In genomic region chr5:134084570-134084969, GRCh38 we compare ENCODE assay signal across 18 cellular contexts. TPM values are rescaled to one million over a fixed set of nuclear protein-coding genes. Genes with fewer than 3 reads are reported as not detected.
DNase-seq lines count a peak whose midpoint lies in the region; ATAC-seq and TF ChIP-seq lines count a peak whose summit lies in the region.
"Had no signal": no experiment of that assay in that cellular context is flagged by ENCODE, and none has a peak within 500 bp of the region (broad histone marks: within the 10 kb centered on the region; RNA-seq: fewer than 3 reads in every experiment).

No MANE protein-coding gene starts in this region.

- POLR2A ChIA-PET in activated CD8-positive, alpha-beta T cell treated with anti-CD3 and anti-CD28 coated beads, Interleukin-2, amount 10 ng/mL, durations not matched to agents 7 days and 5 days (lab: Charles Lee) = interaction anchor here (0.5 to 1.0 kb wide), 3 partner anchors 11 to 445 kb away, joined by 3 to 6 read pairs (median 3); no protein-coding TSS in a partner anchor
- POLR2A ChIA-PET in activated CD8-positive, alpha-beta T cell treated with anti-CD3 and anti-CD28 coated beads for 36 hours (lab: Charles Lee) = interaction anchor here (0.9 to 3.7 kb wide), 6 partner anchors 15 to 50 kb away, joined by 3 to 20 read pairs (median 4); no protein-coding TSS in a partner anchor
- POLR2A ChIA-PET in CD4-positive, alpha-beta memory T cell (lab: Charles Lee; ENCODE audit: partially characterized antibody) = interaction anchor here (0.9 to 3.8 kb wide), 3 partner anchors 12 to 41 kb away, joined by 4 to 29 read pairs (median 6); no protein-coding TSS in a partner anchor
- POLR2A ChIA-PET in WTC11 (lab: Charles Lee) = no interaction called here
- POLR2A ChIA-PET in naive thymus-derived CD8-positive, alpha-beta T cell (lab: Charles Lee) = interaction anchor here (0.6 to 1.2 kb wide), 3 partner anchors 9 to 212 kb away, joined by 3 to 6 read pairs (median 3); no protein-coding TSS in a partner anchor

- H3K36me3 Mint-ChIP-seq in activated CD8-positive, alpha-beta T cell treated with anti-CD3 and anti-CD28 coated beads, Interleukin-2, amount 10 ng/mL, durations not matched to agents 7 days and 5 days (ENCODE audit: low read depth) = no peaks in the 10 kb centered on the region
- no peaks in the 10 kb centered on the region for H3K36me3 Mint-ChIP-seq in activated CD8-positive, alpha-beta T cell treated with anti-CD3 and anti-CD28 coated beads for 36 hours (ENCODE audit: low read depth)
- H3K36me3 Mint-ChIP-seq in CD4-positive, alpha-beta memory T cell = peaks cover 0 to 1% of the 10 kb centered on the region in 2 donors
- no peaks in the 10 kb centered on the region for H3K36me3 Mint-ChIP-seq in WTC11
- H3K36me3 Mint-ChIP-seq in naive thymus-derived CD8-positive, alpha-beta T cell = no peaks in the 10 kb centered on the region

- no peaks in the 10 kb centered on the region for H3K27me3 ChIP-seq in CD4-positive, alpha-beta memory T cell (ENCODE audit: insufficient read depth, low read length)

- no peaks in the 10 kb centered on the region for H3K9me3 ChIP-seq in CD4-positive, alpha-beta memory T cell (ENCODE audit: control insufficient read depth in 1 of 2, low read length in 2 of 2)

- peak overlapping the region; percentile 8 for H3K27ac Mint-ChIP-seq in activated CD8-positive, alpha-beta T cell treated with anti-CD3 and anti-CD28 coated beads, Interleukin-2, amount 10 ng/mL, durations not matched to agents 7 days and 5 days
- H3K27ac Mint-ChIP-seq in activated CD8-positive, alpha-beta T cell treated with anti-CD3 and anti-CD28 coated beads for 36 hours = no peak overlapping the region
- H3K27ac Mint-ChIP-seq in CD4-positive, alpha-beta memory T cell = peak overlapping the region in 5 of 7 donors; percentile 9 to 83 (median 56)
- no peak overlapping the region for H3K27ac Mint-ChIP-seq in WTC11
- H3K27ac Mint-ChIP-seq in naive thymus-derived CD8-positive, alpha-beta T cell = peak overlapping the region in 7 of 10 donors; percentile 22 to 94 (median 75)
- H3K27ac Mint-ChIP-seq: H9 had no signal

- H3K4me3 ChIP-seq in CD4-positive, alpha-beta memory T cell (ENCODE audit: low read length in 2 of 2) = no peak overlapping the region

- H3K9me3 Mint-ChIP-seq in activated CD8-positive, alpha-beta T cell treated with anti-CD3 and anti-CD28 coated beads, Interleukin-2, amount 10 ng/mL, durations not matched to agents 7 days and 5 days (ENCODE audit: insufficient read depth) = no peaks in the 10 kb centered on the region
- no peaks in the 10 kb centered on the region for H3K9me3 Mint-ChIP-seq in activated CD8-positive, alpha-beta T cell treated with anti-CD3 and anti-CD28 coated beads for 36 hours
- H3K9me3 Mint-ChIP-seq in CD4-positive, alpha-beta memory T cell = no peaks in the 10 kb centered on the region
- H3K9me3 Mint-ChIP-seq in WTC11 = no peaks in the 10 kb centered on the region
- H3K9me3 Mint-ChIP-seq in naive thymus-derived CD8-positive, alpha-beta T cell = no peaks in the 10 kb centered on the region
- H3K9me3 Mint-ChIP-seq: H9 had no signal

- no peak for DNase-seq in activated CD8-positive, alpha-beta T cell treated with anti-CD3 and anti-CD28 coated beads, Interleukin-2, amount 10 ng/mL, durations not matched to agents 7 days and 5 days
- no peak for DNase-seq in activated CD8-positive, alpha-beta T cell treated with anti-CD3 and anti-CD28 coated beads for 36 hours
- DNase-seq in CD4-positive, alpha-beta memory T cell = no peak
- no peak for DNase-seq in WTC11 (ENCODE audit: low spot score)
- DNase-seq in naive thymus-derived CD8-positive, alpha-beta T cell = no peak
- no peak for DNase-seq in NCI-H524 (lab: John Stamatoyannopoulos, UW)
- no peak for DNase-seq in DMS53 treated with DMSO at 0.1 percent for 48 hours (lab: John Stamatoyannopoulos, UW; ENCODE audit: unreplicated experiment)
- no peak for DNase-seq in cerebellar cortex (ENCODE audit: low spot score)
- DNase-seq: C1 segment of cervical spinal cord; Calu3; DMS79 treated with DMSO at 0.1 percent for 48 hours; H9; NCI-H1417 treated with DMSO at 0.1 percent for 48 hours; NCI-H2029; NCI-H526 treated with DMSO at 0.1 percent for 48 hours; NK-92 treated with Interleukin-12 subunit alpha and Interleukin-12 subunit beta, amount 100 ng/mL, for 24 hours; OCI-M1; RPMI8226 had no signal

- ATAC-seq in activated CD8-positive, alpha-beta T cell treated with anti-CD3 and anti-CD28 coated beads, Interleukin-2, amount 10 ng/mL, durations not matched to agents 7 days and 5 days = no peak
- ATAC-seq in activated CD8-positive, alpha-beta T cell treated with anti-CD3 and anti-CD28 coated beads for 36 hours = no peak
- ATAC-seq in WTC11 = no peak
- ATAC-seq in naive thymus-derived CD8-positive, alpha-beta T cell = no peak

- no peaks in the 10 kb centered on the region for H3K36me3 ChIP-seq in CD4-positive, alpha-beta memory T cell (ENCODE audit: insufficient read depth, low read length)

- intact Hi-C loops in activated CD8-positive, alpha-beta T cell treated with anti-CD3 and anti-CD28 coated beads for 36 hours (cut with micrococcal nuclease) = no loop called here
- intact Hi-C loops in CD4-positive, alpha-beta memory T cell (cut with micrococcal nuclease) = no loop called here

- CTCF ChIA-PET in activated CD8-positive, alpha-beta T cell treated with anti-CD3 and anti-CD28 coated beads, Interleukin-2, amount 10 ng/mL, durations not matched to agents 7 days and 5 days (lab: Charles Lee) = interaction anchor here (1.5 to 12.9 kb wide), 3 partner anchors 17 to 58 kb away, joined by 4 to 111 read pairs (median 71); no protein-coding TSS in a partner anchor
- CTCF ChIA-PET in activated CD8-positive, alpha-beta T cell treated with anti-CD3 and anti-CD28 coated beads for 36 hours (lab: Charles Lee) = interaction anchor here (1.6 to 4.5 kb wide), 3 partner anchors 16 to 56 kb away, joined by 4 to 27 read pairs (median 6); no protein-coding TSS in a partner anchor
- CTCF ChIA-PET in CD4-positive, alpha-beta memory T cell (lab: Charles Lee; ENCODE audit: partially characterized antibody) = interaction anchor here (0.9 to 3.7 kb wide), 4 partner anchors 9 to 45 kb away, joined by 3 to 25 read pairs (median 4); no protein-coding TSS in a partner anchor
- CTCF ChIA-PET in WTC11 (lab: Charles Lee) = interaction anchor here (0.9 to 3.7 kb wide), 4 partner anchors 12 to 58 kb away, joined by 3 to 19 read pairs (median 8); no protein-coding TSS in a partner anchor

- no peaks in the 10 kb centered on the region for H3K27me3 Mint-ChIP-seq in activated CD8-positive, alpha-beta T cell treated with anti-CD3 and anti-CD28 coated beads, Interleukin-2, amount 10 ng/mL, durations not matched to agents 7 days and 5 days (ENCODE audit: low read depth)
- no peaks in the 10 kb centered on the region for H3K27me3 Mint-ChIP-seq in activated CD8-positive, alpha-beta T cell treated with anti-CD3 and anti-CD28 coated beads for 36 hours
- no peaks in the 10 kb centered on the region for H3K27me3 Mint-ChIP-seq in CD4-positive, alpha-beta memory T cell
- H3K27me3 Mint-ChIP-seq in WTC11 (ENCODE audit: low read depth) = no peaks in the 10 kb centered on the region
- no peaks in the 10 kb centered on the region for H3K27me3 Mint-ChIP-seq in naive thymus-derived CD8-positive, alpha-beta T cell

- H3K4me3 Mint-ChIP-seq in activated CD8-positive, alpha-beta T cell treated with anti-CD3 and anti-CD28 coated beads, Interleukin-2, amount 10 ng/mL, durations not matched to agents 7 days and 5 days = no peak overlapping the region
- no peak overlapping the region for H3K4me3 Mint-ChIP-seq in activated CD8-positive, alpha-beta T cell treated with anti-CD3 and anti-CD28 coated beads for 36 hours
- H3K4me3 Mint-ChIP-seq in CD4-positive, alpha-beta memory T cell = no peak overlapping the region
- no peak overlapping the region for H3K4me3 Mint-ChIP-seq in WTC11
- peak overlapping the region in 4 of 10 donors; percentile 4 to 61 (median 32) for H3K4me3 Mint-ChIP-seq in naive thymus-derived CD8-positive, alpha-beta T cell
- H3K4me3 Mint-ChIP-seq: H9 had no signal

- peaks cover 93% of the 10 kb centered on the region for H3K4me1 ChIP-seq in CD4-positive, alpha-beta memory T cell (ENCODE audit: insufficient read depth, low read length)

- peaks cover 72% of the 10 kb centered on the region for H3K4me1 Mint-ChIP-seq in activated CD8-positive, alpha-beta T cell treated with anti-CD3 and anti-CD28 coated beads, Interleukin-2, amount 10 ng/mL, durations not matched to agents 7 days and 5 days (ENCODE audit: low read depth)
- H3K4me1 Mint-ChIP-seq in activated CD8-positive, alpha-beta T cell treated with anti-CD3 and anti-CD28 coated beads for 36 hours (ENCODE audit: low read depth) = peaks cover 71% of the 10 kb centered on the region
- peaks cover 50 to 88% (median 72%) of the 10 kb centered on the region in 4 donors for H3K4me1 Mint-ChIP-seq in CD4-positive, alpha-beta memory T cell
- H3K4me1 Mint-ChIP-seq in WTC11 = peaks cover 6% of the 10 kb centered on the region
- H3K4me1 Mint-ChIP-seq in naive thymus-derived CD8-positive, alpha-beta T cell = peaks cover 33 to 87% (median 74%) of the 10 kb centered on the region in 4 donors

- no peak overlapping the region for H3K27ac ChIP-seq in CD4-positive, alpha-beta memory T cell (ENCODE audit: low read depth, low read length)

- TF ChIP-seq CTCF in activated CD8-positive, alpha-beta T cell treated with anti-CD3 and anti-CD28 coated beads for 36 hours (IDR thresholded peaks at IDR 0.05) = no peak
- TF ChIP-seq CTCF in WTC11 (IDR thresholded peaks at IDR 0.05) = no peak

TF ChIP-seq in WTC11, 78 proteins besides CTCF, POLR2A, EP300 and RAD21:
- TF ChIP-seq GABPB1 (CRISPR knock-in tag; IDR thresholded peaks at IDR 0.05) = peak; percentile 92
- TF ChIP-seq OVOL2 (CRISPR knock-in tag; IDR thresholded peaks at IDR 0.05; ENCODE audit: borderline replicate concordance) = no peak

RNA-seq across cellular contexts. Expression of gene TCF7, which starts 29.9 kb away (rescaled TPM):
- total RNA-seq in activated CD8-positive, alpha-beta T cell treated with anti-CD3 and anti-CD28 coated beads, Interleukin-2, amount 10 ng/mL, durations not matched to agents 7 days and 5 days = 10 to 100 TPM; 93.4 to 97.8 TPM
- 10 to 100 TPM; 47.4 to 50.3 TPM for total RNA-seq in activated CD8-positive, alpha-beta T cell treated with anti-CD3 and anti-CD28 coated beads for 36 hours
- 100 to 1,000 TPM; 770 to 841 TPM for total RNA-seq in CD4-positive, alpha-beta memory T cell
- 100 to 1,000 TPM; 102 to 474 TPM for polyA plus RNA-seq in CD4-positive, alpha-beta memory T cell
- total RNA-seq in WTC11 (2021) = 8.9 to 11.3 TPM (median 9.6 TPM) in 3 replicates
- 100 to 1,000 TPM; 910 to 911 TPM for total RNA-seq in naive thymus-derived CD8-positive, alpha-beta T cell
- polyA plus RNA-seq in naive thymus-derived CD8-positive, alpha-beta T cell = 100 to 1,000 TPM; 207 to 600 (median 328) TPM

Comparison
In these comparisons a context has a peak if more than half of its experiments do, and no peak if none do; other contexts are left out.
1. H3K27ac Mint-ChIP-seq: peak in activated CD8-positive, alpha-beta T cell treated with anti-CD3 and anti-CD28 coated beads, Interleukin-2, amount 10 ng/mL, durations not matched to agents 7 days and 5 days (single experiment), CD4-positive, alpha-beta memory T cell (5 of 7) and naive thymus-derived CD8-positive, alpha-beta T cell (7 of 10); none in activated CD8-positive, alpha-beta T cell treated with anti-CD3 and anti-CD28 coated beads for 36 hours (single experiment) and WTC11 (single experiment).
2. RNA of gene TCF7, which starts 29.9 kb away (total RNA-seq): 910 to 911 TPM in naive thymus-derived CD8-positive, alpha-beta T cell and 770 to 841 TPM in CD4-positive, alpha-beta memory T cell; 93.4 to 97.8 TPM in activated CD8-positive, alpha-beta T cell treated with anti-CD3 and anti-CD28 coated beads, Interleukin-2, amount 10 ng/mL, durations not matched to agents 7 days and 5 days, 47.4 to 50.3 TPM in activated CD8-positive, alpha-beta T cell treated with anti-CD3 and anti-CD28 coated beads for 36 hours and 8.9 to 11.3 TPM in WTC11; every median in the first group is over 4 times any median in the second.